In genomic region chr17:2191227-2191626, GRCh38 we compare ENCODE assay signal across 1 cellular context.
TF ChIP-seq lines count a peak whose summit lies in the region.

No MANE protein-coding gene starts in this region.

TF ChIP-seq in IMR-90, 13 proteins besides CTCF, POLR2A, EP300 and RAD21 (continued from another document):
- TF ChIP-seq ELK1 (IDR thresholded peaks at IDR 0.05; ENCODE audit: borderline replicate concordance, low read depth, low read length), result no peak
- no peak for TF ChIP-seq RCOR1 (IDR thresholded peaks at IDR 0.05; ENCODE audit: insufficient replicate concordance, low read length)
- no peak for TF ChIP-seq MAFK (IDR thresholded peaks at IDR 0.05; ENCODE audit: low read depth, low read length)
- TF ChIP-seq MAZ (IDR thresholded peaks at IDR 0.05; ENCODE audit: borderline replicate concordance, low read depth, low read length), result no peak
- no peak for TF ChIP-seq NFE2L2 (IDR thresholded peaks at IDR 0.05; ENCODE audit: low read depth, low read length)
- no peak for TF ChIP-seq CEBPB (IDR thresholded peaks at IDR 0.05; ENCODE audit: low read depth, low read length)
